Comparison of ENCODE assay signal across 1 cellular context in genomic region chr17:75087558-75088453, GRCh38.
TF ChIP-seq lines count a peak whose summit lies in the region.

Gene SLC16A5, plus strand, starts transcription at chr17:75087954. Its CDS starts 5,683 bp downstream, at chr17:75093637.

TF ChIP-seq in HepG2, 621 proteins besides CTCF, POLR2A, EP300 and RAD21 (continued from another document and continues in another):
- TF ChIP-seq MLXIP (CRISPR knock-in tag; IDR thresholded peaks at IDR 0.05; ENCODE audit: borderline replicate concordance): no peak
- TF ChIP-seq KDM6A (CRISPR knock-in tag; IDR thresholded peaks at IDR 0.05; ENCODE audit: low read depth): no peak
- no peak for TF ChIP-seq MYPOP (CRISPR knock-in tag; IDR thresholded peaks at IDR 0.05)
- no peak for TF ChIP-seq ZSCAN30 (CRISPR knock-in tag; IDR thresholded peaks at IDR 0.05)
- TF ChIP-seq SATB2 (CRISPR knock-in tag; IDR thresholded peaks at IDR 0.05): no peak
- 0 out of 2 replicates have a peak, but pooled peaks have one; percentile 59 for TF ChIP-seq ZNF552 (CRISPR knock-in tag; IDR thresholded peaks at IDR 0.05; ENCODE audit: borderline replicate concordance)
- TF ChIP-seq CREM (IDR thresholded peaks at IDR 0.05): no peak
- TF ChIP-seq CREM (CRISPR knock-in tag; IDR thresholded peaks at IDR 0.05): no peak
- no peak for TF ChIP-seq BRD4 (CRISPR knock-in tag; IDR thresholded peaks at IDR 0.05)
- no peak for TF ChIP-seq ZBTB7B (CRISPR knock-in tag; IDR thresholded peaks at IDR 0.05)
- no peak for TF ChIP-seq ZNF432 (CRISPR knock-in tag; IDR thresholded peaks at IDR 0.05; ENCODE audit: borderline replicate concordance)
- no peak for TF ChIP-seq SMYD3 (CRISPR knock-in tag; IDR thresholded peaks at IDR 0.05)
- peak; percentile 54; the same call in 1 of the 2 replicates for TF ChIP-seq ZNF619 (CRISPR knock-in tag; IDR thresholded peaks at IDR 0.05)
- TF ChIP-seq ZNF329 (CRISPR knock-in tag; IDR thresholded peaks at IDR 0.05; ENCODE audit: low read depth): no peak
- peak; percentile 54 for TF ChIP-seq HNRNPK (IDR thresholded peaks at IDR 0.05; ENCODE audit: low read depth, low read length, poor library complexity, severe bottlenecking)
- no peak for TF ChIP-seq TERF1 (CRISPR knock-in tag; IDR thresholded peaks at IDR 0.05)
- peak; percentile 27; the same call in 1 of the 2 replicates for TF ChIP-seq ZNF670 (CRISPR knock-in tag; IDR thresholded peaks at IDR 0.05; ENCODE audit: borderline replicate concordance)
- TF ChIP-seq DNMT1 (CRISPR knock-in tag; IDR thresholded peaks at IDR 0.05): no peak
- TF ChIP-seq NR0B2 (CRISPR knock-in tag; IDR thresholded peaks at IDR 0.05): no peak; the same call in 1 of the 2 replicates
- TF ChIP-seq SRSF9 (IDR thresholded peaks at IDR 0.05; ENCODE audit: borderline replicate concordance, insufficient read depth, low read depth, low read length, poor library complexity, severe bottlenecking): no peak
- TF ChIP-seq RFX3 (CRISPR knock-in tag; IDR thresholded peaks at IDR 0.05): no peak
- TF ChIP-seq FOXP1 (IDR thresholded peaks at IDR 0.05): no peak
- TF ChIP-seq FOXP1 (CRISPR knock-in tag; IDR thresholded peaks at IDR 0.05): no peak
- TF ChIP-seq ZNF672 (CRISPR knock-in tag; IDR thresholded peaks at IDR 0.05): no peak
- TF ChIP-seq SMARCC2 (IDR thresholded peaks at IDR 0.05): no peak
- TF ChIP-seq TRIM24 (CRISPR knock-in tag; IDR thresholded peaks at IDR 0.05): no peak
- 0 out of 2 replicates have a peak, but pooled peaks have one; percentile 11 for TF ChIP-seq HNF4G (IDR thresholded peaks at IDR 0.05; ENCODE audit: borderline replicate concordance, low read depth, low read length)
- TF ChIP-seq HNF4G (CRISPR knock-in tag; IDR thresholded peaks at IDR 0.05; ENCODE audit: borderline replicate concordance, low read depth): no peak
- peak; percentile 37; the same call in 1 of the 2 replicates for TF ChIP-seq ZMAT3 (CRISPR knock-in tag; conservative IDR thresholded peaks at IDR 0.05)
- no peak for TF ChIP-seq HHEX (CRISPR knock-in tag; IDR thresholded peaks at IDR 0.05)
- no peak for TF ChIP-seq WIZ (CRISPR knock-in tag; IDR thresholded peaks at IDR 0.05)
- no peak for TF ChIP-seq ZKSCAN1 (IDR thresholded peaks at IDR 0.05; ENCODE audit: low read length)
- TF ChIP-seq THAP7 (CRISPR knock-in tag; IDR thresholded peaks at IDR 0.05): no peak
- peak; percentile 58; the same call in 1 of the 2 replicates for TF ChIP-seq YEATS2 (CRISPR knock-in tag; IDR thresholded peaks at IDR 0.05; ENCODE audit: borderline replicate concordance)
- no peak for TF ChIP-seq ZNF460 (CRISPR knock-in tag; IDR thresholded peaks at IDR 0.05; ENCODE audit: borderline replicate concordance)
- no peak; the same call in none of the 2 replicates for TF ChIP-seq ZNF441 (CRISPR knock-in tag; IDR thresholded peaks at IDR 0.05; ENCODE audit: borderline replicate concordance)
- no peak for TF ChIP-seq NPAS2 (CRISPR knock-in tag; IDR thresholded peaks at IDR 0.05; ENCODE audit: borderline replicate concordance)
- TF ChIP-seq ZMYM4 (CRISPR knock-in tag; IDR thresholded peaks at IDR 0.05): no peak
- no peak for TF ChIP-seq ZSCAN12 (CRISPR knock-in tag; IDR thresholded peaks at IDR 0.05)
- peak; percentile 72 for TF ChIP-seq ZNF687 (CRISPR knock-in tag; IDR thresholded peaks at IDR 0.05)
- peak; percentile 34; the same call in 1 of the 2 replicates for TF ChIP-seq HMGXB3 (CRISPR knock-in tag; IDR thresholded peaks at IDR 0.05; ENCODE audit: borderline replicate concordance)
